In the genomic region with DNA sequence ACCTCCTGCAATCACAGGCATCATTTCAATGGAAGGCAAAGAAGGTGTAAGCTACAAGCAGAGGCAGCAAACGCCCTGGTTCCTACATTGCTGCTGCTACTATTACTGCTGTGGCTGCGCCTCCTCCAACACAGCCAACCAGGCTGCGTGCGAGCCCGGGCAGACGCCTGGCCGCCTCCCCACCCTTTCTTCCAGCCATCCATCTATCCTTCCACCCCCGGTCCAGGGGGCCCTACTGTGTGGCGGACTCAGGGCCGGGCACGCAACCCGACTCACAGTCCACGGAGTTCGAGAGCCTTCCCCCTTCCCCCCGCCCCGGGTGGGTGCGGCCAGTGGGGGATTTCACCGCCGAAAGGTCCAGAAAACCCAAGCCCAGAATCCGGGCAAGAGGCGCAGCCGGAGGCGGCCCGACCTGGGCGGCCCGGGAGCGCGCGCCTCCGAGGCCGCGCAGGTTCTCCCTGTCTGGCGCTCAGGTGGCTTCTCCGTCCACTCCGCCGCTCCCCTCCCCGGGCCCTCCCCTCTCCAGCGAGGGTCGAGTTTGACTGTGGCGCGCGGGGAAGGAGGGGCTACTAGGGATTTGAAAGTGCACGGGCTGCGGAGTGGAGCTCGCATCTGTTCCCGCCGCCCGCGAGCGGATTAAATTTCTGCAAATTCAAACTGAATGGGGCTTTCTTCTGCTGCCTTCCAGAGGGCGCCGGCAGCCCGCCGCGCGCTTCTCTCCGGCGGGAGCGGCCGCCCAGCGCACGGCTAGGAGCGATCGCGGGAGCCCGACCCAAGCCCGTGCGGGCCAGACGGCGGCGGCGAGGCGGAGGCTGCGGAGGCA, we compare ENCODE assay signal across 9 cellular contexts. TPM values are rescaled to one million over a fixed set of nuclear protein-coding genes. Genes with fewer than 3 reads are reported as not detected.
DNase-seq lines count a peak whose midpoint lies in the region; ATAC-seq and TF ChIP-seq lines count a peak whose summit lies in the region.
"Had no signal": no experiment of that assay in that cellular context is flagged by ENCODE, and none has a peak within 500 bp of the region (broad histone marks: within the 10 kb centered on the region; RNA-seq: fewer than 3 reads in every experiment).

Gene HUNK (plus strand): TSS at position 569 of the 823 bp plus-strand sequence. CDS start 655 bp downstream, outside the sequence.

- H3K36me3 ChIP-seq in DOHH2 (ENCODE audit: control insufficient read depth, low read length), result no peaks in the 10 kb centered on the region

- H3F3A ChIP-seq in DOHH2 (ENCODE audit: control insufficient read depth, insufficient read depth), result no peaks in the 10 kb centered on the region

- H3K36me3 Mint-ChIP-seq in activated B cell treated with CpG ODN at 0.5 μM for 24 hours (ENCODE audit: low read depth) (no peaks in the 10 kb centered on the region), nephron progenitor cell (ENCODE audit: low read depth) (peaks cover 4% of the 10 kb centered on the region)

- H3K27me3 ChIP-seq in DOHH2 (ENCODE audit: control insufficient read depth, low read length), result peaks cover 29% of the 10 kb centered on the region

- H3K9me3 ChIP-seq in DOHH2 (ENCODE audit: control insufficient read depth, insufficient read depth, low read length), result no peaks in the 10 kb centered on the region

- no peaks in the 10 kb centered on the region for H3K9me2 ChIP-seq in DOHH2 (replicated peaks; ENCODE audit: control insufficient read depth, low read length)

- peak within 1 kb of the TSS; percentile 27; the same call in 1 of the 2 replicates for H3K27ac ChIP-seq in DOHH2 (ENCODE audit: low read depth, low read length)

- H3K4me1 Mint-ChIP-seq in activated B cell treated with CpG ODN at 0.5 μM for 24 hours (peaks cover 8% of the 10 kb centered on the region), nephron progenitor cell (peaks cover 54% of the 10 kb centered on the region)

- intact Hi-C loops in activated B cell treated with CpG ODN at 0.5 μM for 24 hours (cut with micrococcal nuclease), result loop anchor here (1.0 to 2.0 kb wide), 2 partner anchors 92 to 140 kb away; partner anchors contain the start of gene SCAF4

- H3K27me3 Mint-ChIP-seq in activated B cell treated with CpG ODN at 0.5 μM for 24 hours (peaks cover 46% of the 10 kb centered on the region), nephron progenitor cell (ENCODE audit: low read depth, poor library complexity) (peaks cover 12% of the 10 kb centered on the region)

- peaks cover 3% of the 10 kb centered on the region; the same call in 1 of the 2 replicates for H4K20me1 ChIP-seq in DOHH2 (ENCODE audit: control insufficient read depth, insufficient read depth, low read depth, low read length)

- H3K4me3 Mint-ChIP-seq in activated B cell treated with CpG ODN at 0.5 μM for 24 hours (peak within 1 kb of the TSS; percentile 79), nephron progenitor cell (peak within 1 kb of the TSS; percentile 93)

- H3K79me2 ChIP-seq in DOHH2 (ENCODE audit: control insufficient read depth, low read length), result peaks cover 8% of the 10 kb centered on the region

- H3K9me3 Mint-ChIP-seq in activated B cell treated with CpG ODN at 0.5 μM for 24 hours (no peaks in the 10 kb centered on the region), nephron progenitor cell (no peaks in the 10 kb centered on the region)

- H3K4me3 ChIP-seq in DOHH2 (ENCODE audit: low read length) (peak within 1 kb of the TSS; percentile 74), fibroblast of pulmonary artery (replicated peaks; ENCODE audit: low read depth, low read length) (peak within 1 kb of the TSS; percentile 30)

- peak; percentile 65 for DNase-seq in NCI-H1048 (lab: John Stamatoyannopoulos, UW)
- DNase-seq in activated B cell treated with CpG ODN at 0.5 μM for 24 hours, result peak; percentile 21
- peak; percentile 7 for DNase-seq in fibroblast of pulmonary artery (ENCODE audit: low read depth)
- peak; percentile 84 for DNase-seq in nephron progenitor cell
- no peak for DNase-seq in effector CD4-positive, alpha-beta T cell

- H3K27ac Mint-ChIP-seq in activated B cell treated with CpG ODN at 0.5 μM for 24 hours (no peak within 1 kb of the TSS), nephron progenitor cell (peak within 1 kb of the TSS; percentile 86)

- ATAC-seq in activated B cell treated with CpG ODN at 0.5 μM for 24 hours (ENCODE audit: low read depth) (peak; percentile 32), HG02571 (IDR thresholded peaks at IDR 0.05; ENCODE audit: unreplicated experiment) (no peak), GM21528 (IDR thresholded peaks at IDR 0.05; ENCODE audit: low FRiP score, unreplicated experiment) (no peak)

- POLR2A ChIA-PET in activated B cell treated with CpG ODN at 0.5 μM for 24 hours (lab: Charles Lee), result no interaction called here

- CTCF ChIA-PET in activated B cell treated with CpG ODN at 0.5 μM for 24 hours (lab: Charles Lee), result interaction anchor here (1.5 kb wide), 1 partner anchor 91 kb away, joined by 5 read pairs; no protein-coding TSS in a partner anchor

- peaks cover 15% of the 10 kb centered on the region for H3K4me1 ChIP-seq in DOHH2 (ENCODE audit: control insufficient read depth, low read length)

- TF ChIP-seq CTCF in DOHH2 (IDR thresholded peaks at IDR 0.05; ENCODE audit: low read depth, low read length, poor library complexity, severe bottlenecking) (no peak), activated B cell treated with CpG ODN at 0.5 μM for 24 hours (IDR thresholded peaks at IDR 0.05) (no peak), fibroblast of pulmonary artery (IDR thresholded peaks at IDR 0.05; ENCODE audit: low read length, missing control alignments) (no peak), nephron progenitor cell (IDR thresholded peaks at IDR 0.05) (no peak)

- H3K4me2 ChIP-seq in DOHH2 (ENCODE audit: low read length), result peak within 1 kb of the TSS; percentile 79

RNA-seq across cellular contexts. Expression of gene HUNK, which starts in this region (rescaled TPM):
- total RNA-seq in activated B cell treated with CpG ODN at 0.5 μM for 24 hours, result 0.51 and 1.5 TPM in 2 replicates
- total RNA-seq: T-helper 1 cell treated with Interleukin-12 subunit alpha and Interleukin-12 subunit beta and Interleukin-4 antibody, amounts not matched to agents 30 ng/mL and 1 ng/mL, for 36 hours had no signal
